ENCODE assay signal across 25 cellular contexts in the genomic region with DNA sequence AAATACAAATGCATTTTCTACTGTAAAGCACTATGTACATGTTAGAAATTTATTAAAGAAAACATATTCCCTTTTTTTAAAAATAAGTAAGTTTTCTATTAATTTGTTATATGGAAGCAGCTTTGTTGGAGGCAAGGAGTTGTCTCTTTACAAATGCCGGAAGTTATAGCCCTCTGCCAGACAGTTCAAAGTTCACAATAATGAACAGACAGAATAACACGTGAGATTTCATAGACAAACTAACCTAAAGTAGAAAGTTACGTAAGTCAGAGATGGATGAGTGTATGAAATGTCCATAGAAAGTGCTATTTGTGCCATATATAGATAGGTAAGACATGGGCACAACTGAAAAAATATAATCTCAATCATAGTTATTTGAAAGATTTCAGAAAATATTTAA. TPM values are rescaled to one million over a fixed set of nuclear protein-coding genes. Genes with fewer than 3 reads are reported as not detected.
"Had no signal": no experiment of that assay in that cellular context is flagged by ENCODE, and none has a peak within 500 bp of the region (broad histone marks: within the 10 kb centered on the region; RNA-seq: fewer than 3 reads in every experiment).

No MANE protein-coding gene starts in this region.

- H3K27me3 ChIP-seq: colonic mucosa, foreskin keratinocyte, left lung, stomach, transverse colon had no signal

- ATAC-seq: foreskin keratinocyte, left lung, sciatic nerve had no signal

- FAIRE-seq: endothelial cell of umbilical vein, islet of Langerhans had no signal

- H3K4me3 ChIP-seq: colonic mucosa, left lung, lung, prostate gland, stomach, thoracic aorta, transverse colon had no signal

- H3K36me3 ChIP-seq: colonic mucosa, left lung, prostate gland, stomach, thoracic aorta, transverse colon had no signal

- H3K79me2 ChIP-seq: parathyroid adenoma had no signal

- H3K27ac ChIP-seq: colonic mucosa, foreskin keratinocyte, left lung, parathyroid adenoma, prostate gland, stomach, thoracic aorta, transverse colon had no signal

- H3K4me1 ChIP-seq: colonic mucosa, foreskin keratinocyte, left lung, parathyroid adenoma, prostate gland, stomach had no signal

- H3K9me3 ChIP-seq: colonic mucosa, left lung, prostate gland, stomach, thoracic aorta, transverse colon had no signal

- H2AFZ ChIP-seq: parathyroid adenoma had no signal

- H3K36me3 Mint-ChIP-seq: naive B cell had no signal

- DNase-seq: colonic mucosa; effector CD4-positive, alpha-beta T cell; endodermal cell; erythroblast; foreskin keratinocyte; kidney glomerular epithelial cell; left lung; mesenchymal stem cell; midbrain; naive B cell; nephron progenitor cell; stimulated activated CD4-positive, alpha-beta T cell treated with anti-CD3 and anti-CD28 coated beads, Interleukin-2, amount 100 ng/mL, for 24 hours; stimulated activated CD4-positive, alpha-beta T cell treated with anti-CD3 and anti-CD28 coated beads, Interleukin-4, amount 100 ng/mL, for 4 hours; stimulated activated naive CD4-positive, alpha-beta T cell; stomach; substantia nigra; transverse colon had no signal

- H3K4me3 Mint-ChIP-seq: endodermal cell, naive B cell, nephron progenitor cell had no signal

- H3K9me3 Mint-ChIP-seq: endodermal cell, naive B cell, nephron progenitor cell had no signal

- H3K27ac Mint-ChIP-seq: endodermal cell, naive B cell, nephron progenitor cell had no signal

- H3K4me1 Mint-ChIP-seq: endodermal cell, naive B cell, nephron progenitor cell had no signal

RNA-seq across cellular contexts. Expression of gene NEIL3, which starts 43.9 kb away (rescaled TPM):
- total RNA-seq: thoracic aorta, ureter had no signal
